ENCODE assay signal across 7 cellular contexts in genomic region chr5:125487652-125488051, GRCh38.
DNase-seq lines count a peak whose midpoint lies in the region; ATAC-seq and TF ChIP-seq lines count a peak whose summit lies in the region.
"Not testable (repeated sequence)": the region's sequence is repeated elsewhere in the genome, so short reads cannot be mapped to it uniquely, and the experiment has no call there.

No MANE protein-coding gene starts in this region.

- peak overlapping the region in 4 of 5 experiments; percentile 12 to 75 (median 46) for H3K27ac Mint-ChIP-seq in brain

- not testable (repeated sequence) for BruUV-seq in Panc1 (replicated peaks; lab: Mats Ljungman, UMichigan)

- ATAC-seq in Panc1, result not testable (repeated sequence)

- H2BK120ac ChIP-seq in mesenchymal stem cell (ENCODE audit: low read depth, low read length), result peak overlapping the region; percentile 95
- H2BK120ac ChIP-seq in neuronal stem cell (ENCODE audit: low read depth, low read length), result not testable (repeated sequence)

- H3K4me1 Mint-ChIP-seq in brain, result peaks cover 68% of the 10 kb centered on the region

- no CpG with 5 or more reads among the region's 4 CpGs for WGBS in mesenchymal stem cell
- WGBS in neuronal stem cell (ENCODE audit: extremely low coverage in 2 of 2, insufficient read length in 2 of 2, insufficient replicate concordance in 1 of 2), 2 donors, result no CpG with 5 or more reads among the region's 4 CpGs
- 95% methylated on average over 4 of the region's 4 CpGs for WGBS in smooth muscle cell (ENCODE audit: low lambda C conversion rate)

- not testable (repeated sequence) for H3K27me3 Mint-ChIP-seq in brain

- H3K9me3 ChIP-seq in Panc1 (ENCODE audit: control insufficient read depth, insufficient read depth, low read depth, low read length); mesenchymal stem cell (ENCODE audit: control insufficient read depth, low read length); neuronal stem cell (replicated peaks in 1 of 2; ENCODE audit: control insufficient read depth in 2 of 2, insufficient read depth in 1 of 2, low read depth in 1 of 2, low read length in 2 of 2); smooth muscle cell (replicated peaks; ENCODE audit: low read depth): not testable (repeated sequence)

- peaks cover 41% of the 10 kb centered on the region for H3K4me1 ChIP-seq in ACC112 (ENCODE audit: control insufficient read depth, insufficient read depth, low read length, unreplicated experiment)
- H3K4me1 ChIP-seq in Panc1 (ENCODE audit: control insufficient read depth, insufficient read depth, low read length), result peaks cover 39% of the 10 kb centered on the region
- not testable (repeated sequence) for H3K4me1 ChIP-seq in mesenchymal stem cell (ENCODE audit: control insufficient read depth, insufficient read depth, low read depth, low read length)
- peaks cover 9 to 34% of the 10 kb centered on the region in 2 donors for H3K4me1 ChIP-seq in neuronal stem cell (ENCODE audit: control insufficient read depth in 2 of 2, insufficient read depth in 1 of 2, low read depth in 1 of 2, low read length in 2 of 2)
- peaks cover 49% of the 10 kb centered on the region for H3K4me1 ChIP-seq in smooth muscle cell (ENCODE audit: low read depth)

- H3K4me3 ChIP-seq in ACC112 (ENCODE audit: low read depth, low read length); Panc1 (ENCODE audit: low read depth in 2 of 2, low read length in 2 of 2); dorsolateral prefrontal cortex; mesenchymal stem cell (ENCODE audit: insufficient read depth in 1 of 2, low read depth in 1 of 2, low read length in 2 of 2); neuronal stem cell (ENCODE audit: low read length in 2 of 2); smooth muscle cell: not testable (repeated sequence)

- peaks cover 13% of the 10 kb centered on the region for H3F3A ChIP-seq in smooth muscle cell (ENCODE audit: low read depth)

- peak overlapping the region; percentile 79 to 82 for H3K18ac ChIP-seq in mesenchymal stem cell (ENCODE audit: low read depth in 1 of 2, low read length in 2 of 2)
- H3K18ac ChIP-seq in neuronal stem cell (ENCODE audit: low read length), result not testable (repeated sequence)

- H2BK15ac ChIP-seq in mesenchymal stem cell (ENCODE audit: low read depth, poor library complexity, severe bottlenecking); neuronal stem cell (ENCODE audit: low read length): not testable (repeated sequence)

- H2AFZ ChIP-seq in ACC112 (ENCODE audit: low read length, unreplicated experiment) (peak overlapping the region; percentile 11), neuronal stem cell (ENCODE audit: low read length) (peak overlapping the region; percentile 30), smooth muscle cell (ENCODE audit: low read depth) (peak overlapping the region; percentile 52)
- not testable (repeated sequence) for H2AFZ ChIP-seq in mesenchymal stem cell (ENCODE audit: low read depth, low read length)

- intact Hi-C loops in Panc1 (cut with micrococcal nuclease; ENCODE audit: unreplicated experiment) (loop anchor here (10.0 kb wide), 2 partner anchors 347 to 743 kb away; partner anchors contain the start of gene ZNF608), dorsolateral prefrontal cortex (cut with DNase I) (loop anchor here (5.0 to 10.0 kb wide), 3 partner anchors 75 to 740 kb away; partner anchors contain the start of gene ZNF608 (in 1 of the 2))

- H3K4ac ChIP-seq in mesenchymal stem cell (ENCODE audit: low read depth in 1 of 2, low read length in 2 of 2); neuronal stem cell (ENCODE audit: low read length): not testable (repeated sequence)

- H4K91ac ChIP-seq in mesenchymal stem cell (ENCODE audit: low read length), result peak overlapping the region; percentile 50
- not testable (repeated sequence) for H4K91ac ChIP-seq in neuronal stem cell (ENCODE audit: low read depth, low read length, poor library complexity)

- CTCF ChIA-PET in Panc1 (lab: Charles Lee), result interaction anchor here (0.7 kb wide), 1 partner anchor 936 kb away, joined by 3 read pairs; no protein-coding TSS in a partner anchor

- not testable (repeated sequence) for TF ChIP-seq CTCF in Panc1 (IDR thresholded peaks at IDR 0.05); brain (conservative IDR thresholded peaks at IDR 0.05); dorsolateral prefrontal cortex (IDR thresholded peaks at IDR 0.05 in 54 of 56, conservative IDR thresholded peaks at IDR 0.05 in 2 of 56; ENCODE audit: low read depth in 1 of 56, partially characterized antibody in 56 of 56); smooth muscle cell (IDR thresholded peaks at IDR 0.05; ENCODE audit: borderline replicate concordance, insufficient read depth, poor library complexity, severe bottlenecking)

- not testable (repeated sequence) for H4K20me1 ChIP-seq in smooth muscle cell (ENCODE audit: low read depth)

- H2AK5ac ChIP-seq in mesenchymal stem cell (ENCODE audit: low read length, severe bottlenecking); neuronal stem cell (ENCODE audit: low read depth, low read length): not testable (repeated sequence)

- H4K8ac ChIP-seq in mesenchymal stem cell (ENCODE audit: low read length); neuronal stem cell (ENCODE audit: low read depth, low read length): not testable (repeated sequence)

- in situ Hi-C loops in Panc1 (cut with HindIII; ENCODE audit: low pct_unique_long_range_greater_than_20kb, low sequenced_read_pairs), result not testable (repeated sequence)

- H3K27ac ChIP-seq in ACC112 (ENCODE audit: low read depth, low read length), result not testable (repeated sequence)
- H3K27ac ChIP-seq in Panc1 (ENCODE audit: low read length) (peak overlapping the region; percentile 100), dorsolateral prefrontal cortex (peak overlapping the region in 58 of 59 donors; percentile 88 to 99 (median 96)), mesenchymal stem cell (ENCODE audit: low read length, poor library complexity, severe bottlenecking) (peak overlapping the region; percentile 54), neuronal stem cell (replicated peaks; ENCODE audit: low read length) (peak overlapping the region; percentile 61), smooth muscle cell (ENCODE audit: low read depth) (peak overlapping the region; percentile 89)

- H2BK5ac ChIP-seq in mesenchymal stem cell (ENCODE audit: low read depth, low read length, poor library complexity, severe bottlenecking); neuronal stem cell (ENCODE audit: low read length): not testable (repeated sequence)

- H3K79me1 ChIP-seq in mesenchymal stem cell (replicated peaks; ENCODE audit: low read length, poor library complexity, severe bottlenecking); neuronal stem cell (ENCODE audit: low read depth, low read length): not testable (repeated sequence)

- not testable (repeated sequence) for H3K79me2 ChIP-seq in ACC112 (ENCODE audit: control insufficient read depth, insufficient read depth, low read length, unreplicated experiment); smooth muscle cell (ENCODE audit: low read depth)

- H3K36me3 Mint-ChIP-seq in brain, result not testable (repeated sequence)

- POLR2A ChIA-PET in Panc1 (lab: Charles Lee), result not testable (repeated sequence)

- H2BK12ac ChIP-seq in mesenchymal stem cell (ENCODE audit: low read length in 2 of 2), result peak overlapping the region in 1 of 2 experiments; percentile 97
- not testable (repeated sequence) for H2BK12ac ChIP-seq in neuronal stem cell (ENCODE audit: low read length)

- not testable (repeated sequence) for H3K23ac ChIP-seq in mesenchymal stem cell (ENCODE audit: low read length in 2 of 2); neuronal stem cell (ENCODE audit: low read depth, low read length, poor library complexity)

- not testable (repeated sequence) for H3K4me3 Mint-ChIP-seq in brain

- H3K27me3 ChIP-seq in ACC112 (ENCODE audit: insufficient read depth, low read length); Panc1 (ENCODE audit: control insufficient read depth, insufficient read depth, low read length); dorsolateral prefrontal cortex; mesenchymal stem cell (ENCODE audit: control insufficient read depth in 1 of 2, insufficient read depth in 1 of 2, low read length in 2 of 2); neuronal stem cell (ENCODE audit: control insufficient read depth in 3 of 3, insufficient read depth in 3 of 3, low read depth in 1 of 3, low read length in 3 of 3); smooth muscle cell (ENCODE audit: low read depth): not testable (repeated sequence)

- not testable (repeated sequence) for H3K14ac ChIP-seq in mesenchymal stem cell (ENCODE audit: low read length in 2 of 2); neuronal stem cell (ENCODE audit: low read length)

- H3K9ac ChIP-seq in mesenchymal stem cell (ENCODE audit: low read length); neuronal stem cell (ENCODE audit: low read depth, low read length, poor library complexity); smooth muscle cell (ENCODE audit: low read depth): not testable (repeated sequence)

- DNase-seq in Panc1 (ENCODE audit: low read depth, low spot score); dorsolateral prefrontal cortex; mesenchymal stem cell; neuronal stem cell (ENCODE audit: low spot score); smooth muscle cell (lab: John Stamatoyannopoulos, UW; ENCODE audit: unreplicated experiment): not testable (repeated sequence)

- H3K4me2 ChIP-seq in mesenchymal stem cell (ENCODE audit: low read length, poor library complexity, severe bottlenecking); neuronal stem cell (ENCODE audit: insufficient read depth, low read length, poor library complexity, severe bottlenecking); smooth muscle cell: not testable (repeated sequence)

- not testable (repeated sequence) for H3K36me3 ChIP-seq in ACC112 (ENCODE audit: insufficient read depth, low read length); Panc1 (ENCODE audit: control insufficient read depth, insufficient read depth, low read length); mesenchymal stem cell (ENCODE audit: control insufficient read depth in 1 of 2, insufficient read depth in 2 of 2, low read depth in 1 of 2, low read length in 2 of 2); neuronal stem cell (replicated peaks in 1 of 2; ENCODE audit: control insufficient read depth in 2 of 2, insufficient read depth in 2 of 2, low read length in 2 of 2); smooth muscle cell (ENCODE audit: low read depth)

- not testable (repeated sequence) for H3K9me3 Mint-ChIP-seq in brain
